8 cellular contexts compared by ENCODE assay signal in the genomic region with DNA sequence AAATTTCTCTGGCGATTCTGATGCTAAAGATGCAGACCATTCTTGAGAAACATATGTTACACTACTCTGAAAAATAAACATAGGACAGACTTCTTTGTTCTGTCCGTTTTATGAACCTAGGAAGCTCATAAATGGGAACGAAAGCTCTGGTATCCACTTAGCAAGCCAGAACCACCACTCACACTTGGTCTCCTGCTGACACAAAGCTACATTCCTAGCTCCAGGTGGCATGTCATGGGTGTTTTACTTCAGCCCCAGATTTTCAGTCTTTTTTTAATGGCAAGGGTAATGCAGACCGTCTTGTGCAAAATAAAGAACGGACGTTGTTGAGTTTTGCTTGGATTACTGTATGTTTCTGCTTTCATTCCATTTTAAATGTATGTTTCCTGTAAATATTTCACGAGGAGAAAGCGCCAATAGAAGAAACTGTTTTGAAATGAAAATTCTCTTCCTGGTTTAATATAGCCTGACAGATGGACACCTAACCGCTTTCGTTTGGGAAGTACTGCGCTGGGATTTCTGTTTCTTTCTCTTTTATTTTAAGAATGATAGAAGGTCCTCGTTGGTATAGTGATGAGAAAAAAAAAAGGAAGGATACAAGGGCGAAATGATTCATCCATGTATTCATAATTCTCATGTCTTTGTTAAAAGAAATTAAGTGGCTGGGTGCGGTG. TPM values are rescaled to one million over a fixed set of nuclear protein-coding genes. Genes with fewer than 3 reads are reported as not detected.
DNase-seq lines count a peak whose midpoint lies in the region; ATAC-seq and TF ChIP-seq lines count a peak whose summit lies in the region.

No MANE protein-coding gene starts in this region.

- H3K4me3 Mint-ChIP-seq in stimulated activated memory B cell treated with anti-CD40 and anti-IgM and Interleukin-4, amounts not matched to agents 10 μg/mL and 1 μg/mL and 100 μg/mL, for 72 hours = peak overlapping the region; percentile 100

- BruUV-seq in A673 (replicated peaks; lab: Mats Ljungman, UMichigan) = no TSS peak

- H3K36me3 ChIP-seq in A673 (ENCODE audit: insufficient read depth, low read length, poor library complexity, severe bottlenecking) (no peaks in the 10 kb centered on the region), GM06990 (ENCODE audit: control insufficient read depth, insufficient read depth, low read length) (no peaks in the 10 kb centered on the region)

- H3K27me3 Mint-ChIP-seq in stimulated activated memory B cell treated with anti-CD40 and anti-IgM and Interleukin-4, amounts not matched to agents 10 μg/mL and 1 μg/mL and 100 μg/mL, for 72 hours = no peaks in the 10 kb centered on the region

- ATAC-seq in stimulated activated memory B cell treated with anti-CD40 and anti-IgM and Interleukin-4, amounts not matched to agents 10 μg/mL and 1 μg/mL and 100 μg/mL, for 72 hours = no peak
- ATAC-seq in GM19467 (IDR thresholded peaks at IDR 0.05; ENCODE audit: unreplicated experiment) (no peak), HG02588 (IDR thresholded peaks at IDR 0.05; ENCODE audit: unreplicated experiment) (no peak)

- no peaks in the 10 kb centered on the region for H3K9me3 Mint-ChIP-seq in stimulated activated memory B cell treated with anti-CD40 and anti-IgM and Interleukin-4, amounts not matched to agents 10 μg/mL and 1 μg/mL and 100 μg/mL, for 72 hours

- no peaks in the 10 kb centered on the region for H3K27me3 ChIP-seq in A673 (replicated peaks; ENCODE audit: insufficient read depth, low read depth, low read length, poor library complexity)
- no peaks in the 10 kb centered on the region for H3K27me3 ChIP-seq in GM06990 (replicated peaks; ENCODE audit: control insufficient read depth, insufficient read depth, low read length)

- peaks cover 18% of the 10 kb centered on the region for H3K4me1 Mint-ChIP-seq in stimulated activated memory B cell treated with anti-CD40 and anti-IgM and Interleukin-4, amounts not matched to agents 10 μg/mL and 1 μg/mL and 100 μg/mL, for 72 hours

- peak; percentile 60 for DNase-seq in A673 (ENCODE audit: low spot score)
- no peak for DNase-seq in GM06990 (ENCODE audit: extremely low read depth, insufficient read length)
- peak; percentile 43 to 69 for DNase-seq in NCI-H524 (lab: John Stamatoyannopoulos, UW)
- peak; percentile 64 for DNase-seq in astrocyte of the spinal cord (ENCODE audit: low read depth, low spot score)
- DNase-seq in inferior parietal cortex (ENCODE audit: extremely low spot score) = peak; percentile 59

- peak overlapping the region; percentile 97 for H3K27ac Mint-ChIP-seq in stimulated activated memory B cell treated with anti-CD40 and anti-IgM and Interleukin-4, amounts not matched to agents 10 μg/mL and 1 μg/mL and 100 μg/mL, for 72 hours

- intact Hi-C loops in A673 (cut with micrococcal nuclease; ENCODE audit: unreplicated experiment) = no loop called here

- POLR2A ChIA-PET in A673 (lab: Charles Lee; ENCODE audit: low non-redundant PET) = no interaction called here

- TF ChIP-seq CTCF in A673 (conservative IDR thresholded peaks at IDR 0.05; ENCODE audit: low read depth, low read length) (no peak), GM06990 (IDR thresholded peaks at IDR 0.05; ENCODE audit: insufficient read depth, low read length, poor library complexity, severe bottlenecking) (no peak), astrocyte of the spinal cord (IDR thresholded peaks at IDR 0.05; ENCODE audit: low read depth, low read length) (no peak)

- H3K36me3 Mint-ChIP-seq in stimulated activated memory B cell treated with anti-CD40 and anti-IgM and Interleukin-4, amounts not matched to agents 10 μg/mL and 1 μg/mL and 100 μg/mL, for 72 hours = no peaks in the 10 kb centered on the region

- peak overlapping the region; percentile 90 for H3K27ac ChIP-seq in A673 (ENCODE audit: low read depth, low read length, poor library complexity, severe bottlenecking)

- in situ Hi-C loops in astrocyte of the spinal cord (cut with HindIII; ENCODE audit: low sequenced_read_pairs) = no loop called here

- CTCF ChIA-PET in A673 (lab: Charles Lee) = no interaction called here

- no peaks in the 10 kb centered on the region for H3K9me3 ChIP-seq in A673 (ENCODE audit: low read depth, low read length, poor library complexity, severe bottlenecking)

- H3K4me1 ChIP-seq in A673 (ENCODE audit: insufficient read depth, low read length, poor library complexity, severe bottlenecking) = no peaks in the 10 kb centered on the region

- H3K4me3 ChIP-seq in A673 (ENCODE audit: low read depth, low read length, poor library complexity, severe bottlenecking) = peak overlapping the region; percentile 83
- peak overlapping the region; percentile 90 for H3K4me3 ChIP-seq in GM06990 (replicated peaks; ENCODE audit: low read depth, low read length)
- H3K4me3 ChIP-seq in astrocyte of the spinal cord (ENCODE audit: low read depth, low read length) = peak overlapping the region; percentile 87

RNA-seq across cellular contexts. Expression of a gene that starts 0.8 kb away (rescaled TPM):
- total RNA-seq in A673 (2021) = 36.5 and 40.4 TPM in 2 replicates

RNA-seq across cellular contexts. Expression of a gene that starts 4.4 kb away (rescaled TPM):
- 225 and 240 TPM in 2 replicates for total RNA-seq in A673 (2021)

RNA-seq across cellular contexts. Expression of a gene that starts 33.9 kb away (rescaled TPM):
- 546 and 617 TPM in 2 replicates for total RNA-seq in A673 (2021)

RNA-seq across cellular contexts. Expression of a gene that starts 51.4 kb away (rescaled TPM):
- total RNA-seq in A673 (2021) = 41.0 and 42.4 TPM in 2 replicates
